ENCODE assay signal across 18 cellular contexts in the genomic region with DNA sequence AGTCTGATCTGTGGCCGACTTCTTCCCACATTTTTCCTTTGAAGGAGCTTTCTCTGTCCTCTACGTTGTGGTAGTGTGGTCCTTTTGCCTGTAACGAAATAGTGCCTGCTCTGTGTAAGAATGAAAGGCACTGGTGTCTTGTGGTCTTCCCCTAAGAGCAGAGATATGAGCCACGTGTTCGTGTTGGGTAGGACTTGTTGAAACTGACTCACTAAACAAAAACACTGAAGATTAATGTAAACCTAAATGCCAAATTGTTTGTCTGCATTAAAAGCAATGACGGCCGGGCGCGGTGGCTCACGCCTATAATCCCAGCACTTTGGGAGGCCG. TPM values are rescaled to one million over a fixed set of nuclear protein-coding genes. Genes with fewer than 3 reads are reported as not detected.
DNase-seq lines count a peak whose midpoint lies in the region; ATAC-seq, FAIRE-seq and TF ChIP-seq lines count a peak whose summit lies in the region.
"Had no signal": no experiment of that assay in that cellular context is flagged by ENCODE, and none has a peak within 500 bp of the region (broad histone marks: within the 10 kb centered on the region; RNA-seq: fewer than 3 reads in every experiment).

No MANE protein-coding gene starts in this region.

- no peak overlapping the region for H3K27ac Mint-ChIP-seq in activated CD4-positive, alpha-beta memory T cell treated with anti-CD3 and anti-CD28 coated beads, Interleukin-2, amount 10 ng/mL, durations not matched to agents 7 days and 5 days
- H3K27ac Mint-ChIP-seq: activated CD4-positive, alpha-beta T cell treated with anti-CD3 and anti-CD28 coated beads, Interleukin-2, amount 10 ng/mL, durations not matched to agents 7 days and 5 days; activated naive CD8-positive, alpha-beta T cell; activated T-helper 1 cell treated with anti-CD3 and anti-CD28 coated beads, Interleukin-12 subunit alpha, Interleukin-12 subunit beta, Interleukin-2, Interleukin-4 antibody, amounts not matched to agents 30 ng/mL and 10 ng/mL and 1 ng/mL, durations not matched to agents 14 hours and 24 hours and 36 hours; WTC11 had no signal

- SMC1A ChIA-PET in GM12878 (lab: Charles Lee; ENCODE audit: uncharacterized antibody, unreplicated experiment), result interaction anchor here (0.7 to 5.4 kb wide), 12 partner anchors 8 to 325 kb away, joined by 3 to 43 read pairs (median 4); no protein-coding TSS in a partner anchor

- no peak overlapping the region for H3K4me3 Mint-ChIP-seq in activated CD4-positive, alpha-beta memory T cell treated with anti-CD3 and anti-CD28 coated beads, Interleukin-2, amount 10 ng/mL, durations not matched to agents 7 days and 5 days
- H3K4me3 Mint-ChIP-seq: activated CD4-positive, alpha-beta T cell treated with anti-CD3 and anti-CD28 coated beads, Interleukin-2, amount 10 ng/mL, durations not matched to agents 7 days and 5 days; activated naive CD8-positive, alpha-beta T cell; activated T-helper 1 cell treated with anti-CD3 and anti-CD28 coated beads, Interleukin-12 subunit alpha, Interleukin-12 subunit beta, Interleukin-2, Interleukin-4 antibody, amounts not matched to agents 30 ng/mL and 10 ng/mL and 1 ng/mL, durations not matched to agents 14 hours and 24 hours and 36 hours; neural crest cell; WTC11 had no signal

- H3K79me2 ChIP-seq in GM23248 (ENCODE audit: insufficient read depth) (no peaks in the 10 kb centered on the region), MM.1S (ENCODE audit: low read length) (no peaks in the 10 kb centered on the region), GM12878 (ENCODE audit: control insufficient read depth, insufficient read depth, low read length) (no peaks in the 10 kb centered on the region)

- intact Hi-C loops in GM12878 (cut with micrococcal nuclease; ENCODE audit: unreplicated experiment), result no loop called here

- CTCF ChIA-PET in GM12878 (lab: Yijun Ruan, JAX), result interaction anchor here (0.6 to 17.1 kb wide), 22 partner anchors 9 to 514 kb away, joined by 3 to 406 read pairs (median 6); partner anchors contain the start of gene GDPD5
- CTCF ChIA-PET in activated CD4-positive, alpha-beta memory T cell treated with anti-CD3 and anti-CD28 coated beads, Interleukin-2, amount 10 ng/mL, durations not matched to agents 7 days and 5 days (lab: Charles Lee), result interaction anchor here (0.6 to 12.7 kb wide), 19 partner anchors 8 to 188 kb away, joined by 3 to 339 read pairs (median 7); partner anchors contain the start of gene ARRB1

- FAIRE-seq in GM12878 (lab: Jason Lieb, UNC) (no peak), GM12892 (lab: Jason Lieb, UNC) (no peak)

- no peak overlapping the region for H3K9ac ChIP-seq in GM23248
- no peak overlapping the region for H3K9ac ChIP-seq in MM.1S (ENCODE audit: low read length)
- H3K9ac ChIP-seq in GM12878 (ENCODE audit: control insufficient read depth, insufficient read depth, low read length), result no peak overlapping the region

- in situ Hi-C loops in GM23248 (cut with MboI), result loop anchor here (10.0 kb wide), 1 partner anchor 54 kb away; no protein-coding TSS in a partner anchor
- in situ Hi-C loops in GM12878 (cut with MboI), result no loop called here

- TF ChIP-seq CTCF in MM.1S (IDR thresholded peaks at IDR 0.05; ENCODE audit: low read length) (no peak), GM12878 (IDR thresholded peaks at IDR 0.05 in 2 of 3, conservative IDR thresholded peaks at IDR 0.05 in 1 of 3; ENCODE audit: control insufficient read depth in 2 of 3, extremely low read depth in 1 of 3, insufficient read depth in 1 of 3, low read depth in 3 of 3, low read length in 3 of 3) (no peak)

- no peak for TF ChIP-seq EP300 in GM12878 (IDR thresholded peaks at IDR 0.05; ENCODE audit: borderline replicate concordance in 1 of 2, control insufficient read depth in 1 of 2, low read depth in 2 of 2, low read length in 2 of 2)

- H3K4me2 ChIP-seq in GM23248 (ENCODE audit: unreplicated experiment) (no peak overlapping the region), MM.1S (ENCODE audit: low read depth, low read length) (peak overlapping the region; percentile 33; the same call in 1 of the 2 replicates), GM12878 (ENCODE audit: control insufficient read depth, insufficient read depth) (no peak overlapping the region)

- no peak overlapping the region for H3K27ac ChIP-seq in GM23248
- no peak overlapping the region for H3K27ac ChIP-seq in MM.1S (ENCODE audit: low read length)
- no peak overlapping the region for H3K27ac ChIP-seq in GM12878 (ENCODE audit: control insufficient read depth, insufficient read depth)
- H3K27ac ChIP-seq: cardiac muscle cell, coronary artery, suprapubic skin had no signal

- H3K9me2 ChIP-seq in GM23248 (ENCODE audit: insufficient read depth), result no peaks in the 10 kb centered on the region
- no peaks in the 10 kb centered on the region for H3K9me2 ChIP-seq in MM.1S (replicated peaks; ENCODE audit: insufficient read depth, low read length)

- no peaks in the 10 kb centered on the region for H3K36me3 Mint-ChIP-seq in activated CD4-positive, alpha-beta memory T cell treated with anti-CD3 and anti-CD28 coated beads, Interleukin-2, amount 10 ng/mL, durations not matched to agents 7 days and 5 days (ENCODE audit: low read depth)
- H3K36me3 Mint-ChIP-seq: activated naive CD8-positive, alpha-beta T cell; WTC11 had no signal

- no peaks in the 10 kb centered on the region for H3K36me3 ChIP-seq in GM23248 (ENCODE audit: low read depth)
- no peaks in the 10 kb centered on the region for H3K36me3 ChIP-seq in MM.1S (replicated peaks; ENCODE audit: insufficient read depth, low read length)
- no peaks in the 10 kb centered on the region for H3K36me3 ChIP-seq in GM12878 (ENCODE audit: control insufficient read depth in 2 of 2, insufficient read depth in 2 of 2, low read length in 1 of 2)
- no peaks in the 10 kb centered on the region for H3K36me3 ChIP-seq in neuron (ENCODE audit: insufficient read depth, low read length)
- H3K36me3 ChIP-seq: BLaER1 treated with 17β-estradiol and CSF1 and Interleukin-3, amounts not matched to agents 10 nM and 100 nM; cardiac muscle cell; gastrocnemius medialis; suprapubic skin had no signal

- DNase-seq in GM23248 (no peak), MM.1S (no peak), GM12878 (ENCODE audit: low read depth, low spot score) (no peak), GM12892 (ENCODE audit: insufficient read length) (no peak), activated gamma-delta T cell treated with Interleukin-2 at 50 U/mL for 16 hours (no peak)
- no peak for DNase-seq in activated CD4-positive, alpha-beta memory T cell treated with anti-CD3 and anti-CD28 coated beads, Interleukin-2, amount 10 ng/mL, durations not matched to agents 7 days and 5 days

- BruUV-seq in GM12878 (replicated peaks; lab: Mats Ljungman, UMichigan), result no TSS peak

- H3K9me3 ChIP-seq in GM23248 (ENCODE audit: low read depth) (no peaks in the 10 kb centered on the region), MM.1S (replicated peaks; ENCODE audit: insufficient read depth, low read length) (no peaks in the 10 kb centered on the region), GM12878 (replicated peaks; ENCODE audit: control insufficient read depth, insufficient read depth, low read length) (no peaks in the 10 kb centered on the region), neuron (ENCODE audit: low read length) (no peaks in the 10 kb centered on the region)
- H3K9me3 ChIP-seq: BLaER1 treated with 17β-estradiol and CSF1 and Interleukin-3, amounts not matched to agents 10 nM and 100 nM; gastrocnemius medialis; suprapubic skin had no signal

- POLR2A ChIA-PET in GM12878 (lab: Charles Lee), result no interaction called here
- POLR2A ChIA-PET in activated CD4-positive, alpha-beta memory T cell treated with anti-CD3 and anti-CD28 coated beads, Interleukin-2, amount 10 ng/mL, durations not matched to agents 7 days and 5 days (lab: Charles Lee), result interaction anchor here (0.7 to 2.8 kb wide), 3 partner anchors 11 to 144 kb away, joined by 3 to 13 read pairs (median 10); no protein-coding TSS in a partner anchor

- H3K27me3 ChIP-seq in GM23248 (replicated peaks; ENCODE audit: insufficient read depth), result no peaks in the 10 kb centered on the region
- H3K27me3 ChIP-seq in MM.1S (replicated peaks; ENCODE audit: insufficient read depth, low read length), result peaks cover 20% of the 10 kb centered on the region
- H3K27me3 ChIP-seq in GM12878 (replicated peaks in 1 of 2; ENCODE audit: control insufficient read depth in 2 of 2, insufficient read depth in 2 of 2, low read length in 1 of 2), result no peaks in the 10 kb centered on the region; a peak in 1 of 4 replicates
- peaks cover 3% of the 10 kb centered on the region for H3K27me3 ChIP-seq in neuron (ENCODE audit: insufficient read depth, low read length)
- H3K27me3 ChIP-seq: BLaER1 treated with 17β-estradiol and CSF1 and Interleukin-3, amounts not matched to agents 10 nM and 100 nM; cardiac muscle cell; gastrocnemius medialis; suprapubic skin had no signal

- peaks cover 6% of the 10 kb centered on the region for H3K4me1 Mint-ChIP-seq in activated CD4-positive, alpha-beta memory T cell treated with anti-CD3 and anti-CD28 coated beads, Interleukin-2, amount 10 ng/mL, durations not matched to agents 7 days and 5 days

- H3K4me3 ChIP-seq in GM23248, result no peak overlapping the region
- peak overlapping the region; percentile 10; the same call in 1 of the 2 replicates for H3K4me3 ChIP-seq in MM.1S (ENCODE audit: low read length)
- no peak overlapping the region for H3K4me3 ChIP-seq in GM12878
- H3K4me3 ChIP-seq in neuron (ENCODE audit: low read length), result no peak overlapping the region
- H3K4me3 ChIP-seq: BLaER1 treated with 17β-estradiol and CSF1 and Interleukin-3, amounts not matched to agents 10 nM and 100 nM; cardiac muscle cell; coronary artery; gastrocnemius medialis; suprapubic skin had no signal

- H3K9me3 Mint-ChIP-seq in activated CD4-positive, alpha-beta memory T cell treated with anti-CD3 and anti-CD28 coated beads, Interleukin-2, amount 10 ng/mL, durations not matched to agents 7 days and 5 days, result no peaks in the 10 kb centered on the region
- H3K9me3 Mint-ChIP-seq: activated CD4-positive, alpha-beta T cell treated with anti-CD3 and anti-CD28 coated beads, Interleukin-2, amount 10 ng/mL, durations not matched to agents 7 days and 5 days; activated T-helper 1 cell treated with anti-CD3 and anti-CD28 coated beads, Interleukin-12 subunit alpha, Interleukin-12 subunit beta, Interleukin-2, Interleukin-4 antibody, amounts not matched to agents 30 ng/mL and 10 ng/mL and 1 ng/mL, durations not matched to agents 14 hours and 24 hours and 36 hours; neural crest cell; WTC11 had no signal

- 69 to 75% methylated on average over 11 of the region's 11 CpGs for WGBS in GM23248 (ENCODE audit: low coverage in 1 of 2, low lambda C conversion rate in 2 of 2, missing lambda C conversion rate in 2 of 2), 2 experiments
- 33% methylated on average over 11 of the region's 11 CpGs for WGBS in GM12878 (ENCODE audit: insufficient coverage, insufficient replicate concordance, low lambda C conversion rate, missing lambda C conversion rate)

- TF ChIP-seq RAD21 in GM12878 (IDR thresholded peaks at IDR 0.05; ENCODE audit: insufficient read depth, low read depth, low read length), result no peak

- H4K20me1 ChIP-seq in GM23248 (ENCODE audit: insufficient read depth), result no peaks in the 10 kb centered on the region
- no peaks in the 10 kb centered on the region for H4K20me1 ChIP-seq in MM.1S (ENCODE audit: insufficient read depth, low read length)
- H4K20me1 ChIP-seq in GM12878 (ENCODE audit: control insufficient read depth, insufficient read depth), result no peaks in the 10 kb centered on the region
- H4K20me1 ChIP-seq: BLaER1 treated with 17β-estradiol and CSF1 and Interleukin-3, amounts not matched to agents 10 nM and 100 nM had no signal

- ATAC-seq in GM12878 (peak; percentile 35; the same call in 1 of the 3 replicates), GM19351 (IDR thresholded peaks at IDR 0.05; ENCODE audit: unreplicated experiment) (no peak)

- H2AFZ ChIP-seq in GM23248 (peak overlapping the region; percentile 30; the same call in 1 of the 2 replicates), MM.1S (ENCODE audit: low read length) (0 out of 2 replicates have a peak overlapping the region, but pooled peaks have one; percentile 15), GM12878 (ENCODE audit: control insufficient read depth, low read depth, low read length) (no peak overlapping the region), neuron (ENCODE audit: low read depth, low read length) (peak overlapping the region; percentile 29)

- RAD21 ChIA-PET in GM12878 (lab: Charles Lee; ENCODE audit: unreplicated experiment), result interaction anchor here (0.8 to 9.8 kb wide), 4 partner anchors 49 to 143 kb away, joined by 3 to 118 read pairs (median 18); no protein-coding TSS in a partner anchor

- H3F3A ChIP-seq in GM23248 (ENCODE audit: insufficient read depth) (peaks cover 10% of the 10 kb centered on the region), MM.1S (ENCODE audit: insufficient read depth, low read length) (no peaks in the 10 kb centered on the region)

- H3K4me1 ChIP-seq in GM23248 (ENCODE audit: insufficient read depth) (no peaks in the 10 kb centered on the region; the same call in 1 of the 2 replicates), MM.1S (ENCODE audit: low read length) (peaks cover 4% of the 10 kb centered on the region), GM12878 (ENCODE audit: control insufficient read depth, insufficient read depth, low read length) (peaks cover 3% of the 10 kb centered on the region; the same call in 1 of the 2 replicates), neuron (ENCODE audit: insufficient read depth, low read length) (peaks cover 4% of the 10 kb centered on the region)

- H3K27me3 Mint-ChIP-seq in activated CD4-positive, alpha-beta memory T cell treated with anti-CD3 and anti-CD28 coated beads, Interleukin-2, amount 10 ng/mL, durations not matched to agents 7 days and 5 days, result peaks cover 12% of the 10 kb centered on the region
- H3K27me3 Mint-ChIP-seq: activated naive CD8-positive, alpha-beta T cell had no signal

- TF ChIP-seq POLR2A in GM12878 (IDR thresholded peaks at IDR 0.05; ENCODE audit: low read depth, low read length) (no peak), GM12892 (IDR thresholded peaks at IDR 0.05; ENCODE audit: low read depth, low read length) (no peak)

RNA-seq across cellular contexts. Expression of gene RPS3, which starts 10.1 kb away (rescaled TPM):
- 915 and 1,048 TPM in 2 replicates for total RNA-seq in GM23248 (2014; rRNA removed; shearing (Covaris generic))
- polyA plus RNA-seq in GM23248 (2016; fragmentation: Nextera tagmentation; extraction: Ambion mirVana) (896 and 915 TPM in 2 replicates), GM12878 (2011; rRNA removed) (4,355 and 4,741 TPM in 2 replicates), GM12878 (2014; fragmentation: Illumina TruSeq; extraction: Trizol) (5,039 and 6,875 TPM in 2 replicates), GM12878 (2014; fragmentation: Nextera tagmentation; extraction: Ambion mirVana) (1,000 to 10,000 TPM; 7,007 to 9,556 TPM), GM12878 (2014; rRNA removed) (4,204 and 4,437 TPM in 2 replicates), GM12878 (2016; fragmentation: Nextera tagmentation; extraction: Ambion mirVana) (1,000 to 10,000 TPM; 2,127 to 2,136 TPM)
- total RNA-seq in GM12878 (2013; cell fraction: nucleolus; rRNA removed), result 327 and 328 TPM in 2 replicates
- total RNA-seq in GM12878 (2014; rRNA removed) (3,162 and 3,203 TPM in 2 replicates), GM12878 (2014; rRNA removed; fragmentation: Illumina TruSeq; extraction: Trizol) (4,299 and 4,364 TPM in 2 replicates), GM12878 (2021) (4,496 and 4,555 TPM in 2 replicates)
- polyA plus RNA-seq in GM12878 (2011; ENCODE audit: low read depth), result 8,364 TPM
- polyA plus RNA-seq in GM12878 (2011; cell fraction: cytosol; rRNA removed), result 4,091 and 4,155 TPM in 2 replicates
- 1,814 and 1,991 TPM in 2 replicates for polyA plus RNA-seq in GM12878 (2011; cell fraction: nucleus; rRNA removed)
- polyA plus RNA-seq in GM12878 (2012), result 6,227 and 7,157 TPM in 2 replicates
- polyA minus RNA-seq in GM12878 (2011; rRNA and poly(A)+ RNA removed), result 1,578 and 1,840 TPM in 2 replicates
- polyA minus RNA-seq in GM12878 (2011; cell fraction: cytosol; rRNA and poly(A)+ RNA removed), result 561 and 590 TPM in 2 replicates
- polyA minus RNA-seq in GM12878 (2011; cell fraction: nucleus; rRNA and poly(A)+ RNA removed), result 168 and 212 TPM in 2 replicates
- 7,421 TPM for polyA plus RNA-seq in GM12892 (2012; ENCODE audit: missing spikeins)
- 1,000 to 10,000 TPM; 2,828 to 2,853 TPM for total RNA-seq in activated CD4-positive, alpha-beta memory T cell treated with anti-CD3 and anti-CD28 coated beads, Interleukin-2, amount 10 ng/mL, durations not matched to agents 7 days and 5 days

RNA-seq across cellular contexts. Expression of gene ARRB1, which starts 37.8 kb away (rescaled TPM):
- 2.1 and 3.1 TPM in 2 replicates for total RNA-seq in GM23248 (2014; rRNA removed; shearing (Covaris generic))
- polyA plus RNA-seq in GM23248 (2016; fragmentation: Nextera tagmentation; extraction: Ambion mirVana), result 2.0 and 2.2 TPM in 2 replicates
- 30.0 and 32.4 TPM in 2 replicates for total RNA-seq in GM12878 (2013; cell fraction: nucleolus; rRNA removed)
- 1.0 and 1.5 TPM in 2 replicates for total RNA-seq in GM12878 (2014; rRNA removed)
- 2.3 TPM in 2 replicates for total RNA-seq in GM12878 (2014; rRNA removed; fragmentation: Illumina TruSeq; extraction: Trizol)
- 2.9 and 3.0 TPM in 2 replicates for total RNA-seq in GM12878 (2021)
- polyA plus RNA-seq in GM12878 (2011; ENCODE audit: low read depth), result 1.2 TPM
- polyA plus RNA-seq in GM12878 (2011; rRNA removed), result 7.5 and 12.9 TPM in 2 replicates
- polyA plus RNA-seq in GM12878 (2011; cell fraction: cytosol; rRNA removed), result 15.9 and 18.2 TPM in 2 replicates
- 15.6 and 17.4 TPM in 2 replicates for polyA plus RNA-seq in GM12878 (2011; cell fraction: nucleus; rRNA removed)
- 1.4 and 2.4 TPM in 2 replicates for polyA plus RNA-seq in GM12878 (2012)
- 1.1 and 1.8 TPM in 2 replicates for polyA plus RNA-seq in GM12878 (2014; fragmentation: Illumina TruSeq; extraction: Trizol)
- polyA plus RNA-seq in GM12878 (2014; fragmentation: Nextera tagmentation; extraction: Ambion mirVana), result under 1 TPM; 0.42 TPM
- polyA plus RNA-seq in GM12878 (2014; rRNA removed), result 1.6 and 1.8 TPM in 2 replicates
- polyA plus RNA-seq in GM12878 (2016; fragmentation: Nextera tagmentation; extraction: Ambion mirVana), result under 1 TPM; 0.39 to 0.42 TPM
- 47.7 and 49.8 TPM in 2 replicates for polyA minus RNA-seq in GM12878 (2011; rRNA and poly(A)+ RNA removed)
- polyA minus RNA-seq in GM12878 (2011; cell fraction: cytosol; rRNA and poly(A)+ RNA removed), result 7.7 and 9.0 TPM in 2 replicates
- polyA minus RNA-seq in GM12878 (2011; cell fraction: nucleus; rRNA and poly(A)+ RNA removed), result 17.9 and 26.8 TPM in 2 replicates
- 2.1 TPM for polyA plus RNA-seq in GM12892 (2012; ENCODE audit: missing spikeins)
- total RNA-seq in activated CD4-positive, alpha-beta memory T cell treated with anti-CD3 and anti-CD28 coated beads, Interleukin-2, amount 10 ng/mL, durations not matched to agents 7 days and 5 days, result 10 to 100 TPM; 13.4 to 19.0 TPM

RNA-seq across cellular contexts. Expression of gene KLHL35, which starts 43.8 kb away (rescaled TPM):
- total RNA-seq in GM23248 (2014; rRNA removed; shearing (Covaris generic)), result 10.5 and 13.0 TPM in 2 replicates
- 5.7 and 6.3 TPM in 2 replicates for polyA plus RNA-seq in GM23248 (2016; fragmentation: Nextera tagmentation; extraction: Ambion mirVana)
- total RNA-seq in GM12878 (2013; cell fraction: nucleolus; rRNA removed), result not detected in 2 replicates
- total RNA-seq in GM12878 (2014; rRNA removed), result 0.34 and 0.49 TPM in 2 replicates
- total RNA-seq in GM12878 (2014; rRNA removed; fragmentation: Illumina TruSeq; extraction: Trizol), result not detected in 2 replicates
- total RNA-seq in GM12878 (2021), result 0.13 and 0.21 TPM in 2 replicates
- polyA plus RNA-seq in GM12878 (2011; ENCODE audit: low read depth), result 0.09 TPM
- polyA plus RNA-seq in GM12878 (2011; rRNA removed), result 0.15 TPM in 1 of 2 replicates, not detected in the other
- not detected in 2 replicates for polyA plus RNA-seq in GM12878 (2011; cell fraction: cytosol; rRNA removed)
- 0.07 and 0.18 TPM in 2 replicates for polyA plus RNA-seq in GM12878 (2011; cell fraction: nucleus; rRNA removed)
- 0.49 and 0.55 TPM in 2 replicates for polyA plus RNA-seq in GM12878 (2012)
- 0.09 TPM in 1 of 2 replicates, not detected in the other for polyA plus RNA-seq in GM12878 (2014; fragmentation: Illumina TruSeq; extraction: Trizol)
- under 1 TPM; 0.04 to 0.06 TPM for polyA plus RNA-seq in GM12878 (2014; fragmentation: Nextera tagmentation; extraction: Ambion mirVana)
- polyA plus RNA-seq in GM12878 (2014; rRNA removed), result 0.15 and 0.28 TPM in 2 replicates
- polyA plus RNA-seq in GM12878 (2016; fragmentation: Nextera tagmentation; extraction: Ambion mirVana), result under 1 TPM; 0.09 to 0.33 TPM
- not detected in 2 replicates for polyA minus RNA-seq in GM12878 (2011; rRNA and poly(A)+ RNA removed)
- polyA minus RNA-seq in GM12878 (2011; cell fraction: cytosol; rRNA and poly(A)+ RNA removed), result 0.52 TPM in 1 of 2 replicates, not detected in the other
- polyA minus RNA-seq in GM12878 (2011; cell fraction: nucleus; rRNA and poly(A)+ RNA removed), result 0.19 TPM in 1 of 2 replicates, not detected in the other
- polyA plus RNA-seq in GM12892 (2012; ENCODE audit: missing spikeins), result 0.87 TPM
- 1 to 10 TPM in 1 of 2 experiments, under 1 TPM in 1; 0.60 to 1.0 TPM for total RNA-seq in activated CD4-positive, alpha-beta memory T cell treated with anti-CD3 and anti-CD28 coated beads, Interleukin-2, amount 10 ng/mL, durations not matched to agents 7 days and 5 days
